ENCODE assay signal across 1 cellular context in the genomic region with DNA sequence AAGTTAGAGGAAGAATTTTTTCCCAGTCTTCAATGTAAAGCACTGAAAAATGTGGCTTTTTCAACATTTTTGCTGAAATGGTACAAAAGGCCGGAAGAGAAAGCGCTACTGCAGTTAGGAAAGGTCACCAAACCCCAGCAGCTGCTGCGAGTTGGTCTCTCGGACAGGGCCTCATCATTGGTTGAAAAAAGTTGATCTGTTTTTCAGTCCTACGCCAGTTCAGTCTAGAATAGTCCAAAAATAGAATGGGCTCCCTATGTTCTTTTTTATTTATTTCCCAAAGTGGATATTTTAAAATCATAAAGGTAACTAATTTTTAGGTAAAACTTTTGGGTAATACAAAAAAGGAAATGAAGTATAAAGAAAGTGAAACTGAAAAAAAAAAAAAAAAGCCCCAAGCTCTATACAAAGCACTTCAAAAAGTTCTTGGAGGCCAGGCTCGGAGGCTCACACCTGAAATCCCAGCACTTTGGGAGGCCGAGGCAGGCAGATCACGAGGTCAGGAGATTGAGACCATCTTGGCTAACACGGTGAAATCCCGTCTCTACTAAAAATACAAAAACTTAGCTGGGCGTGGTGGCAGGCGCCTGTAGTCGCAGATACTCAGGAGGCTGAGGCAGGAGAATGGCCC.
TF ChIP-seq lines count a peak whose summit lies in the region.

No MANE protein-coding gene starts in this region.

TF ChIP-seq in GM12878, 131 proteins besides CTCF, POLR2A, EP300 and RAD21:
- TF ChIP-seq RBBP5 (conservative IDR thresholded peaks at IDR 0.05), result peak; percentile 67; the same call in 1 of the 2 replicates
- 0 out of 2 replicates have a peak, but pooled peaks have one; percentile 36 for TF ChIP-seq TCF12 (IDR thresholded peaks at IDR 0.05; ENCODE audit: low read depth, low read length)
- no peak for TF ChIP-seq BCL3 (IDR thresholded peaks at IDR 0.05; ENCODE audit: borderline replicate concordance, insufficient read depth, low read depth, low read length, poor library complexity, severe bottlenecking)
- no peak for TF ChIP-seq ZBTB11 (CRISPR knock-in tag; IDR thresholded peaks at IDR 0.05)
- TF ChIP-seq, protein P1, sequence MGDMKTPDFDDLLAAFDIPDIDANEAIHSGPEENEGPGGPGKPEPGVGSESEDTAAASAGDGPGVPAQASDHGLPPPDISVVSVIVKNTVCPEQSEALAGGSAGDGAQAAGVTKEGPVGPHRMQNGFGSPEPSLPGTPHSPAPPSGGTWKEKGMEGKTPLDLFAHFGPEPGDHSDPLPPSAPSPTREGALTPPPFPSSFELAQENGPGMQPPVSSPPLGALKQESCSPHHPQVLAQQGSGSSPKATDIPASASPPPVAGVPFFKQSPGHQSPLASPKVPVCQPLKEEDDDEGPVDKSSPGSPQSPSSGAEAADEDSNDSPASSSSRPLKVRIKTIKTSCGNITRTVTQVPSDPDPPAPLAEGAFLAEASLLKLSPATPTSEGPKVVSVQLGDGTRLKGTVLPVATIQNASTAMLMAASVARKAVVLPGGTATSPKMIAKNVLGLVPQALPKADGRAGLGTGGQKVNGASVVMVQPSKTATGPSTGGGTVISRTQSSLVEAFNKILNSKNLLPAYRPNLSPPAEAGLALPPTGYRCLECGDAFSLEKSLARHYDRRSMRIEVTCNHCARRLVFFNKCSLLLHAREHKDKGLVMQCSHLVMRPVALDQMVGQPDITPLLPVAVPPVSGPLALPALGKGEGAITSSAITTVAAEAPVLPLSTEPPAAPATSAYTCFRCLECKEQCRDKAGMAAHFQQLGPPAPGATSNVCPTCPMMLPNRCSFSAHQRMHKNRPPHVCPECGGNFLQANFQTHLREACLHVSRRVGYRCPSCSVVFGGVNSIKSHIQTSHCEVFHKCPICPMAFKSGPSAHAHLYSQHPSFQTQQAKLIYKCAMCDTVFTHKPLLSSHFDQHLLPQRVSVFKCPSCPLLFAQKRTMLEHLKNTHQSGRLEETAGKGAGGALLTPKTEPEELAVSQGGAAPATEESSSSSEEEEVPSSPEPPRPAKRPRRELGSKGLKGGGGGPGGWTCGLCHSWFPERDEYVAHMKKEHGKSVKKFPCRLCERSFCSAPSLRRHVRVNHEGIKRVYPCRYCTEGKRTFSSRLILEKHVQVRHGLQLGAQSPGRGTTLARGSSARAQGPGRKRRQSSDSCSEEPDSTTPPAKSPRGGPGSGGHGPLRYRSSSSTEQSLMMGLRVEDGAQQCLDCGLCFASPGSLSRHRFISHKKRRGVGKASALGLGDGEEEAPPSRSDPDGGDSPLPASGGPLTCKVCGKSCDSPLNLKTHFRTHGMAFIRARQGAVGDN (IDR thresholded peaks at IDR 0.05), result no peak
- no peak for TF ChIP-seq ZNF217 (IDR thresholded peaks at IDR 0.05)
- no peak for TF ChIP-seq IKZF2 (IDR thresholded peaks at IDR 0.05)
- peak; percentile 32; the same call in 1 of the 2 replicates for TF ChIP-seq JUNB (IDR thresholded peaks at IDR 0.05)
- peak; percentile 61 for TF ChIP-seq ZNF384 (IDR thresholded peaks at IDR 0.05; ENCODE audit: borderline replicate concordance, low read depth, low read length)
- TF ChIP-seq, protein P2, sequence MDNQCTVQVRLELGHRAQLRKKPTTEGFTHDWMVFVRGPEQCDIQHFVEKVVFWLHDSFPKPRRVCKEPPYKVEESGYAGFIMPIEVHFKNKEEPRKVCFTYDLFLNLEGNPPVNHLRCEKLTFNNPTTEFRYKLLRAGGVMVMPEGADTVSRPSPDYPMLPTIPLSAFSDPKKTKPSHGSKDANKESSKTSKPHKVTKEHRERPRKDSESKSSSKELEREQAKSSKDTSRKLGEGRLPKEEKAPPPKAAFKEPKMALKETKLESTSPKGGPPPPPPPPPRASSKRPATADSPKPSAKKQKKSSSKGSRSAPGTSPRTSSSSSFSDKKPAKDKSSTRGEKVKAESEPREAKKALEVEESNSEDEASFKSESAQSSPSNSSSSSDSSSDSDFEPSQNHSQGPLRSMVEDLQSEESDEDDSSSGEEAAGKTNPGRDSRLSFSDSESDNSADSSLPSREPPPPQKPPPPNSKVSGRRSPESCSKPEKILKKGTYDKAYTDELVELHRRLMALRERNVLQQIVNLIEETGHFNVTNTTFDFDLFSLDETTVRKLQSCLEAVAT (IDR thresholded peaks at IDR 0.05), result peak; percentile 68; the same call in 1 of the 2 replicates
- TF ChIP-seq, protein P3, sequence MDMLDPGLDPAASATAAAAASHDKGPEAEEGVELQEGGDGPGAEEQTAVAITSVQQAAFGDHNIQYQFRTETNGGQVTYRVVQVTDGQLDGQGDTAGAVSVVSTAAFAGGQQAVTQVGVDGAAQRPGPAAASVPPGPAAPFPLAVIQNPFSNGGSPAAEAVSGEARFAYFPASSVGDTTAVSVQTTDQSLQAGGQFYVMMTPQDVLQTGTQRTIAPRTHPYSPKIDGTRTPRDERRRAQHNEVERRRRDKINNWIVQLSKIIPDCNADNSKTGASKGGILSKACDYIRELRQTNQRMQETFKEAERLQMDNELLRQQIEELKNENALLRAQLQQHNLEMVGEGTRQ (IDR thresholded peaks at IDR 0.05; ENCODE audit: borderline replicate concordance, low read depth, low read length), result no peak
- TF ChIP-seq NR2C1 (IDR thresholded peaks at IDR 0.05), result no peak
- no peak for TF ChIP-seq PAX5 (IDR thresholded peaks at IDR 0.05; ENCODE audit: borderline replicate concordance, low read depth, low read length)
- 0 out of 2 replicates have a peak, but pooled peaks have one; percentile 78 for TF ChIP-seq ASH2L (IDR thresholded peaks at IDR 0.05; ENCODE audit: borderline replicate concordance, low read depth)
- no peak for TF ChIP-seq SUPT20H (IDR thresholded peaks at IDR 0.05; ENCODE audit: borderline replicate concordance, control insufficient read depth, low read depth, low read length)
- TF ChIP-seq SPI1 (IDR thresholded peaks at IDR 0.05; ENCODE audit: borderline replicate concordance, insufficient read depth, low read depth, low read length), result no peak
- TF ChIP-seq GABPA (IDR thresholded peaks at IDR 0.05; ENCODE audit: low read depth), result 0 out of 2 replicates have a peak, but pooled peaks have one; percentile 28
